ENCODE assay signal across 1 cellular context in the genomic region with DNA sequence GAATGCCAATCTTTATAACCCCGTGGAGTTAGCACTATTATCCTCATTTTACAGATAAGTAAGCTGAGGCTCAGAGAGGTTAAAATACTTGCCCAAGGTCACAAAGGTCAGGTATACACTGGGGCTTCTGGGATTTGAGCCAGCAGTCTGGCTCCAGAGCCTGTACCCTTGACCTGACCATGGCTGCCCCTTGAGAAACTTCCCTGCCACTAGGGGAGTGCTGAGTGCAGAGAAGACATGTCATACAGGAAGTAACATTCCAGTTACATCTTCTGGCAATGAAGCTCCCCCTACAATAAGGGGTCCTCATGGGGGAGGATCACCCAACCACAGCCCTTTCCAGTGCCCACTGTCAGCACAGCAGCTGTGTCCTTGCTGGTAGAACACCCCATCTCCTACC.
A peak's percentile ranks its signal among the peaks of the same experiment; 100 is the strongest.
TF ChIP-seq lines count a peak whose summit lies in the region.

No MANE protein-coding gene starts in this region.

TF ChIP-seq in K562, 482 proteins besides CTCF, POLR2A, EP300 and RAD21:
- TF ChIP-seq ETV1 (tag; conservative IDR thresholded peaks at IDR 0.05; ENCODE audit: low read depth), result 0 out of 2 replicates have a peak, but pooled peaks have one; percentile 13
